23 cellular contexts compared by ENCODE assay signal in the genomic region with DNA sequence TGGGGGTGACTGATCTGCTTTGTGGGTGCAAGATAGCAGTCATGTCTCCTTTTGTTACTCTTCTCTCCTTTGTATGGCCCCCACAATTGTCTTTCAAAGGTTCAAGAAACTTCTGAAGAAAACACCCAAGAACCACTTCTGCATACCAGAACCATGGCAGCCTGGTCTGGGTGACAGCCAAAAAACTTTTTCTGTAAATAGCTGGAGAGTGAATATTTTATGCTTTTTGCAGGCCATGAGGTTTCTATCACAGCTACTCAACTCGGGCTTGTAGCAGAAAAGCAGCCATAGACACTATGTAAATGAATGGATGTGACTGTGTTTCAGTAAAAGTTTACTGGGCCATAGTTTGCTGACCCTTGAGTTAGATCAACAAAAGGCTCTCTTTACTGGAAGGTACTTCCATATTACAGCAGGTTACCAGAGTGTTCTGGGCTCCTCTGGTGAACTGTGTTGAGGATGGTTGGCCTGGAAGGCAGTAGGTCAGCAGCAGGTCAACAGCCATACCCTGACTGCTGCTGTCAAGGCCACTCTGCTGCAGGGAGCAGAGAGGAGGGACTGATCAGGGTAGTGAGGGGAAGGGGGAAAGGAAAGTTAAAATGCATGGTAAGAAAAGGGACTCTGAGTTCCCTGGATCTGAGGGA.
DNase-seq lines count a peak whose midpoint lies in the region; ATAC-seq and TF ChIP-seq lines count a peak whose summit lies in the region.
"Had no signal": no experiment of that assay in that cellular context is flagged by ENCODE, and none has a peak within 500 bp of the region (broad histone marks: within the 10 kb centered on the region; RNA-seq: fewer than 3 reads in every experiment).

No MANE protein-coding gene starts in this region.

- DNase-seq in HCEC 1CT (peak; percentile 35), chondrocyte (ENCODE audit: low spot score) (no peak), left lobe of liver (ENCODE audit: low spot score) (no peak)
- DNase-seq in activated CD4-positive, alpha-beta T cell treated with anti-CD3 and anti-CD28 coated beads, Interleukin-2, amount 50 U/mL, for 1 hour, result no peak
- DNase-seq in activated T-helper 2 cell treated with anti-CD3 and anti-CD28 coated beads, Interferon-gamma antibody, Interleukin-2, Interleukin-4, amounts not matched to agents 10 μg/mL and 5 μg/mL and 100 μg/mL, durations not matched to agents 14 hours and 24 hours and 36 hours (ENCODE audit: low spot score), result no peak
- DNase-seq: dermis blood vessel endothelial cell; DMS53; natural killer cell; NCI-H1105; NCI-H526 treated with DMSO at 0.1 percent for 48 hours; posterior cingulate gyrus; stimulated activated naive CD4-positive, alpha-beta T cell; thyroid gland had no signal

- peaks cover 35% of the 10 kb centered on the region for H3K4me1 Mint-ChIP-seq in chondrocyte (ENCODE audit: low read depth)
- H3K4me1 Mint-ChIP-seq in activated T-helper 2 cell treated with anti-CD3 and anti-CD28 coated beads, Interferon-gamma antibody, Interleukin-2, Interleukin-4, amounts not matched to agents 10 μg/mL and 5 μg/mL and 100 μg/mL, durations not matched to agents 14 hours and 24 hours and 36 hours (ENCODE audit: low read depth), result peaks cover 5% of the 10 kb centered on the region
- H3K4me1 Mint-ChIP-seq: memory B cell, natural killer cell had no signal

- intact Hi-C loops in activated T-helper 2 cell treated with anti-CD3 and anti-CD28 coated beads, Interferon-gamma antibody, Interleukin-2, Interleukin-4, amounts not matched to agents 10 μg/mL and 5 μg/mL and 100 μg/mL, durations not matched to agents 14 hours and 24 hours and 36 hours (cut with micrococcal nuclease), result no loop called here

- H3K36me3 Mint-ChIP-seq in chondrocyte (ENCODE audit: low read depth), result no peaks in the 10 kb centered on the region
- H3K36me3 Mint-ChIP-seq in activated T-helper 2 cell treated with anti-CD3 and anti-CD28 coated beads, Interferon-gamma antibody, Interleukin-2, Interleukin-4, amounts not matched to agents 10 μg/mL and 5 μg/mL and 100 μg/mL, durations not matched to agents 14 hours and 24 hours and 36 hours (ENCODE audit: low read depth), result no peaks in the 10 kb centered on the region
- H3K36me3 Mint-ChIP-seq: activated naive CD4-positive, alpha-beta T cell treated with anti-CD3 and anti-CD28 coated beads, Interleukin-2, amount 50 U/mL, for 72 hours; memory B cell; natural killer cell had no signal

- H3K4me1 ChIP-seq in stomach smooth muscle (ENCODE audit: control insufficient read depth, insufficient read depth, low read length), result peaks cover 35% of the 10 kb centered on the region
- H3K4me1 ChIP-seq: breast epithelium, HAP-1, thyroid gland had no signal

- no peak overlapping the region for H3K4me3 ChIP-seq in stomach smooth muscle (ENCODE audit: low read length in 2 of 2)
- H3K4me3 ChIP-seq: breast epithelium, gastroesophageal sphincter, HAP-1, skin epidermis, thyroid gland had no signal

- no peaks in the 10 kb centered on the region for H3K9me3 ChIP-seq in stomach smooth muscle (ENCODE audit: control insufficient read depth in 2 of 2, low read length in 2 of 2)
- H3K9me3 ChIP-seq: breast epithelium, gastroesophageal sphincter, HAP-1, thyroid gland had no signal

- ATAC-seq in left lobe of liver (peak; percentile 62), GM21529 (IDR thresholded peaks at IDR 0.05; ENCODE audit: unreplicated experiment) (no peak), HG03159 (IDR thresholded peaks at IDR 0.05; ENCODE audit: unreplicated experiment) (no peak)
- ATAC-seq: activated naive CD4-positive, alpha-beta T cell treated with anti-CD3 and anti-CD28 coated beads, Interleukin-2, amount 50 U/mL, for 72 hours; gastroesophageal sphincter; natural killer cell had no signal

- no peaks in the 10 kb centered on the region for H3K27me3 ChIP-seq in stomach smooth muscle (ENCODE audit: control insufficient read depth in 1 of 2, insufficient read depth in 2 of 2, low read length in 2 of 2)
- H3K27me3 ChIP-seq: breast epithelium, gastroesophageal sphincter, thyroid gland had no signal

- no peaks in the 10 kb centered on the region for H3K36me3 ChIP-seq in stomach smooth muscle (ENCODE audit: control insufficient read depth in 2 of 2, insufficient read depth in 2 of 2, low read length in 2 of 2)
- H3K36me3 ChIP-seq: breast epithelium, gastroesophageal sphincter, HAP-1, thyroid gland had no signal

- H3K9ac ChIP-seq in stomach smooth muscle (ENCODE audit: low read length in 2 of 2), result no peak overlapping the region

- H3K27me3 Mint-ChIP-seq in chondrocyte (ENCODE audit: low read depth), result no peaks in the 10 kb centered on the region
- peaks cover 3% of the 10 kb centered on the region for H3K27me3 Mint-ChIP-seq in activated T-helper 2 cell treated with anti-CD3 and anti-CD28 coated beads, Interferon-gamma antibody, Interleukin-2, Interleukin-4, amounts not matched to agents 10 μg/mL and 5 μg/mL and 100 μg/mL, durations not matched to agents 14 hours and 24 hours and 36 hours (ENCODE audit: low read depth)

- no peak overlapping the region for H3K4me3 Mint-ChIP-seq in chondrocyte (ENCODE audit: unreplicated experiment)
- H3K4me3 Mint-ChIP-seq in activated T-helper 2 cell treated with anti-CD3 and anti-CD28 coated beads, Interferon-gamma antibody, Interleukin-2, Interleukin-4, amounts not matched to agents 10 μg/mL and 5 μg/mL and 100 μg/mL, durations not matched to agents 14 hours and 24 hours and 36 hours (ENCODE audit: low read depth), result no peak overlapping the region
- H3K4me3 Mint-ChIP-seq: activated T-helper 1 cell treated with anti-CD3 and anti-CD28 coated beads, Interleukin-12 subunit alpha, Interleukin-12 subunit beta, Interleukin-2, Interleukin-4 antibody, amounts not matched to agents 30 ng/mL and 10 ng/mL and 1 ng/mL, durations not matched to agents 14 hours and 24 hours and 36 hours; memory B cell; natural killer cell had no signal

- H3K27ac ChIP-seq in stomach smooth muscle (ENCODE audit: low read length), result peak overlapping the region; percentile 84
- H3K27ac ChIP-seq: breast epithelium, skin epidermis, thyroid gland had no signal

- H3K9me3 Mint-ChIP-seq in chondrocyte (ENCODE audit: low read depth), result no peaks in the 10 kb centered on the region
- no peaks in the 10 kb centered on the region for H3K9me3 Mint-ChIP-seq in activated T-helper 2 cell treated with anti-CD3 and anti-CD28 coated beads, Interferon-gamma antibody, Interleukin-2, Interleukin-4, amounts not matched to agents 10 μg/mL and 5 μg/mL and 100 μg/mL, durations not matched to agents 14 hours and 24 hours and 36 hours
- H3K9me3 Mint-ChIP-seq: activated naive CD4-positive, alpha-beta T cell treated with anti-CD3 and anti-CD28 coated beads, Interleukin-2, amount 50 U/mL, for 72 hours; activated T-helper 1 cell treated with anti-CD3 and anti-CD28 coated beads, Interleukin-12 subunit alpha, Interleukin-12 subunit beta, Interleukin-2, Interleukin-4 antibody, amounts not matched to agents 30 ng/mL and 10 ng/mL and 1 ng/mL, durations not matched to agents 14 hours and 24 hours and 36 hours; memory B cell; natural killer cell had no signal

- no peak for TF ChIP-seq CTCF in chondrocyte (IDR thresholded peaks at IDR 0.05)

- H3K27ac Mint-ChIP-seq in chondrocyte (ENCODE audit: unreplicated experiment), result peak overlapping the region; percentile 77
- H3K27ac Mint-ChIP-seq in activated T-helper 2 cell treated with anti-CD3 and anti-CD28 coated beads, Interferon-gamma antibody, Interleukin-2, Interleukin-4, amounts not matched to agents 10 μg/mL and 5 μg/mL and 100 μg/mL, durations not matched to agents 14 hours and 24 hours and 36 hours, result no peak overlapping the region
- H3K27ac Mint-ChIP-seq: activated naive CD4-positive, alpha-beta T cell treated with anti-CD3 and anti-CD28 coated beads, Interleukin-2, amount 50 U/mL, for 72 hours; activated T-helper 1 cell treated with anti-CD3 and anti-CD28 coated beads, Interleukin-12 subunit alpha, Interleukin-12 subunit beta, Interleukin-2, Interleukin-4 antibody, amounts not matched to agents 30 ng/mL and 10 ng/mL and 1 ng/mL, durations not matched to agents 14 hours and 24 hours and 36 hours; memory B cell; natural killer cell had no signal
